Comparison of ENCODE assay signal across 8 cellular contexts in genomic region chr20:37527638-37528441, GRCh38. TPM values are rescaled to one million over a fixed set of nuclear protein-coding genes. Genes with fewer than 3 reads are reported as not detected.
DNase-seq lines count a peak whose midpoint lies in the region; ATAC-seq and TF ChIP-seq lines count a peak whose summit lies in the region.

Gene BLCAP (minus strand): TSS chr20:37527876. CDS start chr20:37519174, 8,702 bp downstream.

- peaks cover 0 to 3% of the 10 kb centered on the region in 2 donors for H3K4me1 ChIP-seq in aorta (ENCODE audit: control insufficient read depth in 1 of 2, insufficient read depth in 2 of 2, low read length in 2 of 2)

- intact Hi-C loops in aorta (cut with DNase I), result loop anchor here in 1 of 2 donors (5.0 kb wide), 1 partner anchor 136 kb away; no protein-coding TSS in a partner anchor

- H3K36me3 ChIP-seq in aorta (ENCODE audit: control insufficient read depth in 1 of 2, insufficient read depth in 2 of 2, low read length in 1 of 2), result no peaks in the 10 kb centered on the region

- in situ Hi-C loops in astrocyte of the cerebellum (cut with HindIII; ENCODE audit: low sequenced_read_pairs), result no loop called here

- peak; percentile 87 for TF ChIP-seq POLR2A in GM15510 (IDR thresholded peaks at IDR 0.05; ENCODE audit: borderline replicate concordance, extremely low read depth, insufficient read length)

- TF ChIP-seq CTCF in astrocyte of the cerebellum (IDR thresholded peaks at IDR 0.05; ENCODE audit: low read depth, low read length, missing control alignments), result no peak

- 0% methylated on average over 61 to 62 of the region's 62 CpGs for WGBS in aorta, 2 donors

- no peaks in the 10 kb centered on the region for H3K9me3 ChIP-seq in aorta (ENCODE audit: control insufficient read depth, low read length)

- H3K27ac ChIP-seq in aorta (ENCODE audit: low read depth in 1 of 2, low read length in 2 of 2), result peak within 1 kb of the TSS in 1 of 2 donors; percentile 74

- peak; percentile 87 to 88 for DNase-seq in NCI-H2081 (lab: John Stamatoyannopoulos, UW)
- peak; percentile 96 for DNase-seq in T1000 (lab: John Stamatoyannopoulos, UW)
- peak; percentile 53 for DNase-seq in astrocyte of the cerebellum (ENCODE audit: low read depth)
- DNase-seq in hepatic stellate cell (ENCODE audit: low spot score), result peak; percentile 95
- DNase-seq in retina, result peak; percentile 100
- DNase-seq in aorta, result peak; percentile 93 to 97

- ATAC-seq in HG02970 (IDR thresholded peaks at IDR 0.05; ENCODE audit: low FRiP score, unreplicated experiment), result peak; percentile 74
- ATAC-seq in aorta (ENCODE audit: low FRiP score), result peak; percentile 95

- no peaks in the 10 kb centered on the region for H3K27me3 ChIP-seq in aorta (ENCODE audit: control insufficient read depth in 1 of 2, insufficient read depth in 2 of 2, low read length in 1 of 2)

- H3K4me3 ChIP-seq in astrocyte of the cerebellum (ENCODE audit: low read depth, low read length) (peak within 1 kb of the TSS; percentile 95), aorta (ENCODE audit: low read length in 2 of 2) (peak within 1 kb of the TSS; percentile 88 to 93)

RNA-seq across cellular contexts. Expression of gene BLCAP, which starts in this region (rescaled TPM):
- 10 to 100 TPM; 46.9 to 68.7 TPM for total RNA-seq in aorta
- 10 to 100 TPM; 35.2 to 36.4 TPM for polyA plus RNA-seq in aorta
